1 cellular context compared by ENCODE assay signal in the genomic region with DNA sequence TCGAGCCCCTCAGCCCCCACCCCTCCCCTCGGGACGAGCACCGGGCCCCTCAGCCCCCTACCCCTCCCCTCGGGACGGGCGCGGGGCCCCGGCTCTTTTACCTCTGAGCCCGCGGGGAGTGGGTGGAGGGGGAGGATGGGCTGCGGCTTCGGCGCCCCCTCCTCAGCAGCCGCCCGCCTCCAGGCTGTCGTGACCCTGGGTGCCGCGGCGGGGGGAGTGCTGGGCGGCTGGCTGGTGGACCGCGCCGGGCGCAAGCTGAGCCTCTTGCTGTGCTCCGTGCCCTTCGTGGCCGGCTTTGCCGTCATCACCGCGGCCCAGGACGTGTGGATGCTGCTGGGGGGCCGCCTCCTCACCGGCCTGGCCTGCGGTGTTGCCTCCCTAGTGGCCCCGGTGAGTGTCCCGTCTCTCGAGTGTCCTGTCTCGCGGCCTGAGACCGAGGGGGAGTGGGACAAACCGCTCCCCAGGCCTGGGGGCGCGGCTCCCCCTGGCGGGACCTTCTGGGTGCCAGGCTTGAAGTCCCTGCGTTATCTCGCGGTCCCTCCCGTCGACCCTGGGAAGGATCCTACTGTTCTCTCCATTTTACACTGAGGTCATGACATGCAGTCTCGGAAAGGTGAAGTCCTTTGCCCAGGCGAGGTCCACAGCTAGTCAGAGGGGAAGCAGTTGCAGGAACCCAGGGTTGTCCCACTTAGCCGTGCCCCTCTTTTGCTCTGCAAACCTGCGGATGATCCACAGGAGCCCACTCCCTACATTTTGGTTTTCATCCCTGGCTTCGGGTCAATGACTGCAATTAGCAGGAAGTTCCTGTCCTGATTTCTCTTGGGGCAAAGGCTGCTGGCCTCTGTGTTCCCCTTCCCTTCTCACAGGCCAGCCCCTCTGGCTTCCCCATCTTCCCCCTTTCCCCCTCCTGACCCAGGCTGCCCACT.
TF ChIP-seq lines count a peak whose summit lies in the region.

No MANE protein-coding gene starts in this region.

TF ChIP-seq in IMR-90, 13 proteins besides CTCF, POLR2A, EP300 and RAD21:
- TF ChIP-seq RCOR1 (IDR thresholded peaks at IDR 0.05; ENCODE audit: insufficient replicate concordance, low read length): no peak
- no peak for TF ChIP-seq FOS (IDR thresholded peaks at IDR 0.05; ENCODE audit: low read depth, low read length)
- no peak for TF ChIP-seq MAFK (IDR thresholded peaks at IDR 0.05; ENCODE audit: low read depth, low read length)
- TF ChIP-seq MXI1 (IDR thresholded peaks at IDR 0.05; ENCODE audit: borderline replicate concordance, low read depth, low read length): no peak
- TF ChIP-seq RFX5 (IDR thresholded peaks at IDR 0.05; ENCODE audit: low read depth, low read length): no peak
- no peak for TF ChIP-seq MAZ (IDR thresholded peaks at IDR 0.05; ENCODE audit: borderline replicate concordance, low read depth, low read length)
- TF ChIP-seq, protein P1, sequence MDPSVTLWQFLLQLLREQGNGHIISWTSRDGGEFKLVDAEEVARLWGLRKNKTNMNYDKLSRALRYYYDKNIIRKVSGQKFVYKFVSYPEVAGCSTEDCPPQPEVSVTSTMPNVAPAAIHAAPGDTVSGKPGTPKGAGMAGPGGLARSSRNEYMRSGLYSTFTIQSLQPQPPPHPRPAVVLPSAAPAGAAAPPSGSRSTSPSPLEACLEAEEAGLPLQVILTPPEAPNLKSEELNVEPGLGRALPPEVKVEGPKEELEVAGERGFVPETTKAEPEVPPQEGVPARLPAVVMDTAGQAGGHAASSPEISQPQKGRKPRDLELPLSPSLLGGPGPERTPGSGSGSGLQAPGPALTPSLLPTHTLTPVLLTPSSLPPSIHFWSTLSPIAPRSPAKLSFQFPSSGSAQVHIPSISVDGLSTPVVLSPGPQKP (IDR thresholded peaks at IDR 0.05; ENCODE audit: borderline replicate concordance, low read depth, low read length): no peak
- no peak for TF ChIP-seq NFE2L2 (IDR thresholded peaks at IDR 0.05; ENCODE audit: low read depth, low read length)
- peak; percentile 59 for TF ChIP-seq SMC3 (IDR thresholded peaks at IDR 0.05; ENCODE audit: low read depth, low read length)
TF ChIP-seq in IMR-90: peak in this region for 1.
